In the genomic region with DNA sequence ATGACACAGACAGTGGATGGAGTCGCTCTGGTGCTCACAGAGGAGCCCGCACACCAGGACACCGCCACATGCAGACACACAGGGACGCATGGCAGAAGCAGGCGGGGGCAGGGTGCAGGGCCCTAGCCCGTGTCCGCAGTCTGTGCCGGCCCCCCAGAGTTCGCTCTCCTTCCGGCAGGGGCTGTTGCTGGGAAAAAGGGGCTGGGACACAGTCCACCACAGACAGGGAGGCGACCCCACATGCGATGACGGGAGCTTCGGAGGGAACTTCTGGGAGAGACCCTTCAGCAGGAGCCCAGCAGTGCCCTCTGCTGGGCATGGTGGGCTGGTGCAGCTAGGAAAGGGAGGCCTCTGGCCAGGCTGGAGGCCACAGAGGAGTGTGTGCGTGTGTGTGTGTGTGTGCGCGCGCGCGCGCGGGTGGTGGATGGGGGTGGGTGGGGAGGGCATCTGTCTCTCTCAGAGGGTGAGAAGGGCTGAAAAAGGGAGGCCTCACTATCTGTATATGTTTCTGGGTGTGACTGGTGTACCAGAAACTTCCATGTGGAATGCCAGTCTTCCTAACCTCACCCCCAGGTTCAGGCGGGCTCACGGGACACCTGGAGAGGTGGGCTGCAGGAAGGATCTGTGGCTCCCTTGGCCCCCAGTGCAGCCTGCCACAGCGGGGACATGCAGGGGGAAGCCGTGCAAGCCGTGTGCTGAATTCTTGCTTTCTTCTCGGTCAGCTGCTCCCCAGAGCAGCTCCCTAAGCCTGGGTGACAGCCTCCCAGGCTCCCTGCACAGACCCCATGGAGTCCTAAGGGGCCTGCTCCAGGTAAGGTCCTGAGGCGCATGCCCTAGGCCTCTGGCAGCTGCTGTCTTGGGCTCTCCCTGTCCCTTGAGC, we compare ENCODE assay signal across 1 cellular context.
A peak's percentile ranks its signal among the peaks of the same experiment; 100 is the strongest.
TF ChIP-seq lines count a peak whose summit lies in the region.

No MANE protein-coding gene starts in this region.

TF ChIP-seq in GM12878, 131 proteins besides CTCF, POLR2A, EP300 and RAD21 (continued from another document):
- TF ChIP-seq ZNF687 (IDR thresholded peaks at IDR 0.05) (0 out of 2 replicates have a peak, but pooled peaks have one; percentile 24), SMAD1 (IDR thresholded peaks at IDR 0.05; ENCODE audit: low read depth, partially characterized antibody) (no peak), ZNF622 (IDR thresholded peaks at IDR 0.05) (no peak), SMC3 (IDR thresholded peaks at IDR 0.05; ENCODE audit: borderline replicate concordance, low read length) (peak; percentile 80), BHLHE40 (IDR thresholded peaks at IDR 0.05; ENCODE audit: borderline replicate concordance in 1 of 2, low read depth in 2 of 2, low read length in 1 of 2) (peak in 1 of 2 experiments; percentile 9; a peak in 1 of 4 replicates), DPF2 (IDR thresholded peaks at IDR 0.05) (0 out of 2 replicates have a peak, but pooled peaks have one; percentile 15), LARP7 (IDR thresholded peaks at IDR 0.05) (0 out of 2 replicates have a peak, but pooled peaks have one; percentile 20), ATF7 (IDR thresholded peaks at IDR 0.05; ENCODE audit: low read depth) (no peak), IKZF1 (conservative IDR thresholded peaks at IDR 0.05) (peak; percentile 31; the same call in 1 of the 2 replicates)
TF ChIP-seq in GM12878: peak in this region for 8.
